1 cellular context compared by ENCODE assay signal in the genomic region with DNA sequence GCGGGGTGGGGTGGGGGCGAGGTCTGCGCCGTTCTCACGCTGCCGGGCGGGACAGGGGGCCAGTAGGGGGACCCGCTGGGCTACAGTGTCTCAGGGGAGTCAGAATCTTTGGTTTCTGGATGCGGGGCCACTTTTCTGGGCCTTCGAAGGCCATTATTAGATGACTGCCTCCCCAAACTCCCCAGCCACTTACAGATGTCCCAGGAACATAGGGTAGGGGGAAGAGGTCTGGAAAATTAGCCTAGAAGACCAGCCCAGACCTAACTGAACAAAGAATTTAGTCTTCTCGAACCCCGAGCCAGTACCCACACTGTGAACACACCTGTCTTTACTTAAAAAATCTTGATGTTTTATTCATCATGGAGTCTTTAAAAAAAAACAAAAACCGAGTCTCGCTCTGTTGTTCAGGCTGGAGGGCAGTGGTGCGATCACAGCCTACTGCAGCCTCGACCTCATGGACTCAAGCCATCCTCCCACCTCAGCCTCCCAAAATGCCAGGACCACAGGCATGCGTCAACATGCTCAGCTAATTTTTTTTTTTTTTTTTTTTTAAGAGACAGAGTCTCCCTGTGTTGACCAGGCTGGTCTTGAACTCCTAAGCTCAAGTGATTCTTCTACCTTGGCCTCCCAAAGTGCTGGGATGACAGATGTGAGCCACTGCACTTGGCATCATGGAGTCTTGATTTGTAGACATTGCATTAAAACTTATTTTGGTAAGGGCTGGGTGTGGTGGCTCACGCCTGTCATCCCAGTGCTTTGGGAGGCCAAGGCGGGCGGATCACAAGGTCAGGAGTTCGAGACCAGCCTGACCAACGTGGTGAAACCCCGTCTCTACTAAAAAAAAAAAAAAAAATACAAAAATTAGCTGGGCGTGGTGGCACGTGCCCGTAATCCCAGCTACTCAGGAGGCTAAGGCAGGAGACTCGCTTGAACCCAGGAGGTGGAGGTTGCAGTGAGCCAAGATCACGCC.
TF ChIP-seq lines count a peak whose summit lies in the region.

No MANE protein-coding gene starts in this region.

TF ChIP-seq in H1, 55 proteins besides CTCF, POLR2A, EP300 and RAD21:
- TF ChIP-seq BCL11A (IDR thresholded peaks at IDR 0.05; ENCODE audit: low read depth in 2 of 2, low read length in 2 of 2): no peak
- TF ChIP-seq, protein P1, sequence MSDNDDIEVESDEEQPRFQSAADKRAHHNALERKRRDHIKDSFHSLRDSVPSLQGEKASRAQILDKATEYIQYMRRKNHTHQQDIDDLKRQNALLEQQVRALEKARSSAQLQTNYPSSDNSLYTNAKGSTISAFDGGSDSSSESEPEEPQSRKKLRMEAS (IDR thresholded peaks at IDR 0.05): 0 out of 2 replicates have a peak, but pooled peaks have one; percentile 0
